ENCODE assay signal across 1 cellular context in the genomic region with DNA sequence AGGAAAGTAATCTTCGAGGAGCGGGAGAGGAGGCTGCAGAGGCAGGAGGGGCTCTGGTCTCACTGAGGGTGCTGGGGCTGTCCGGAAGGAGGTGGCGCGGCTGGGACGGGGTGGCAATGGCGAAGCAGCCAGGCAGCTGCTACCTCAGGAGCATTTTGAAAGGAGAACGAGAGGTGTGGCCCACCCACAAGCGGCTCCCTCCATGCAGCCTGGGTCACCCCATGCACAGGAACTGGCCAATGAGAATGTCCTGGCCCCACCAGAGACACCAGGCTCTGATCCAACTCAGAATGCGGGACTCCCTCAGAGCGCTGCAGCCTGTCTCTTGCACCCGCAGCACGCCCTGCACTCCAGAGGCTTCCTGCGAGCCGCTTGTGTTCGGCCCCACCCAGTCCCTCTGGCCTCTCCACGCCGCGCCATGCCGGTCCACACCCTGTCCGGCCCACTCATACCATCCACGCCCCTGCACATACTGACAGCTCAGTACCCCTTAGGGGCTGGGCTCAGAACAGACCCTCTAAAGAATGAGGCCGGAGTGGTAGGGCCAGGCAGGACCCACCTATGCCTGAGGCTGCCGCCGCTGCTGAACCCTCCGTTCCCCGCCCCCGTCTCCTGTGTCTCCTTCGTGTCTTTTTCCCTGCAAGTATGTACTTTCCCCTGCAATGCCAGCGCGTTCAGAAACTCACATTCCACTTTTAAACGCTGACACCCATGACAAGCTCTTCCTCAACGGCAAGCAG.
TF ChIP-seq lines count a peak whose summit lies in the region.

No MANE protein-coding gene starts in this region.

TF ChIP-seq in HepG2, 621 proteins besides CTCF, POLR2A, EP300 and RAD21 (continued from another document and continues in another):
- TF ChIP-seq KLF15 (CRISPR knock-in tag; IDR thresholded peaks at IDR 0.05; ENCODE audit: borderline replicate concordance): no peak
- TF ChIP-seq ZBTB42 (CRISPR knock-in tag; IDR thresholded peaks at IDR 0.05): peak; percentile 21; the same call in 1 of the 2 replicates
- TF ChIP-seq, protein P1, sequence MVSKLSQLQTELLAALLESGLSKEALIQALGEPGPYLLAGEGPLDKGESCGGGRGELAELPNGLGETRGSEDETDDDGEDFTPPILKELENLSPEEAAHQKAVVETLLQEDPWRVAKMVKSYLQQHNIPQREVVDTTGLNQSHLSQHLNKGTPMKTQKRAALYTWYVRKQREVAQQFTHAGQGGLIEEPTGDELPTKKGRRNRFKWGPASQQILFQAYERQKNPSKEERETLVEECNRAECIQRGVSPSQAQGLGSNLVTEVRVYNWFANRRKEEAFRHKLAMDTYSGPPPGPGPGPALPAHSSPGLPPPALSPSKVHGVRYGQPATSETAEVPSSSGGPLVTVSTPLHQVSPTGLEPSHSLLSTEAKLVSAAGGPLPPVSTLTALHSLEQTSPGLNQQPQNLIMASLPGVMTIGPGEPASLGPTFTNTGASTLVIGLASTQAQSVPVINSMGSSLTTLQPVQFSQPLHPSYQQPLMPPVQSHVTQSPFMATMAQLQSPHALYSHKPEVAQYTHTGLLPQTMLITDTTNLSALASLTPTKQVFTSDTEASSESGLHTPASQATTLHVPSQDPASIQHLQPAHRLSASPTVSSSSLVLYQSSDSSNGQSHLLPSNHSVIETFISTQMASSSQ (IDR thresholded peaks at IDR 0.05; ENCODE audit: low read depth): no peak
- TF ChIP-seq, protein P1 (CRISPR knock-in tag; IDR thresholded peaks at IDR 0.05; ENCODE audit: borderline replicate concordance): 0 out of 2 replicates have a peak, but pooled peaks have one; percentile 6
- TF ChIP-seq NCOA1 (CRISPR knock-in tag; IDR thresholded peaks at IDR 0.05): peak; percentile 24; the same call in 1 of the 2 replicates
- TF ChIP-seq ZNF30 (CRISPR knock-in tag; IDR thresholded peaks at IDR 0.05): no peak
- TF ChIP-seq ZFP90 (CRISPR knock-in tag; IDR thresholded peaks at IDR 0.05; ENCODE audit: borderline replicate concordance): no peak
- no peak for TF ChIP-seq KLF9 (CRISPR knock-in tag; IDR thresholded peaks at IDR 0.05; ENCODE audit: low read depth)
- TF ChIP-seq ZNF350 (CRISPR knock-in tag; IDR thresholded peaks at IDR 0.05; ENCODE audit: borderline replicate concordance, low read depth): peak; percentile 16; the same call in 1 of the 2 replicates
- no peak for TF ChIP-seq FOXP1 (IDR thresholded peaks at IDR 0.05)
- no peak for TF ChIP-seq FOXP1 (CRISPR knock-in tag; IDR thresholded peaks at IDR 0.05)
- TF ChIP-seq ZNF709 (CRISPR knock-in tag; IDR thresholded peaks at IDR 0.05): no peak; the same call in 1 of the 2 replicates
- TF ChIP-seq U2AF1 (optimal IDR thresholded peaks at IDR 0.05; ENCODE audit: low read depth, low read length): no peak
- TF ChIP-seq, protein P2, sequence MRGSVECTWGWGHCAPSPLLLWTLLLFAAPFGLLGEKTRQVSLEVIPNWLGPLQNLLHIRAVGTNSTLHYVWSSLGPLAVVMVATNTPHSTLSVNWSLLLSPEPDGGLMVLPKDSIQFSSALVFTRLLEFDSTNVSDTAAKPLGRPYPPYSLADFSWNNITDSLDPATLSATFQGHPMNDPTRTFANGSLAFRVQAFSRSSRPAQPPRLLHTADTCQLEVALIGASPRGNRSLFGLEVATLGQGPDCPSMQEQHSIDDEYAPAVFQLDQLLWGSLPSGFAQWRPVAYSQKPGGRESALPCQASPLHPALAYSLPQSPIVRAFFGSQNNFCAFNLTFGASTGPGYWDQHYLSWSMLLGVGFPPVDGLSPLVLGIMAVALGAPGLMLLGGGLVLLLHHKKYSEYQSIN (CRISPR knock-in tag; IDR thresholded peaks at IDR 0.05; ENCODE audit: borderline replicate concordance): no peak
- no peak for TF ChIP-seq ZNF329 (CRISPR knock-in tag; IDR thresholded peaks at IDR 0.05; ENCODE audit: low read depth)
- peak; percentile 81; the same call in 1 of the 2 replicates for TF ChIP-seq IRF9 (CRISPR knock-in tag; IDR thresholded peaks at IDR 0.05; ENCODE audit: borderline replicate concordance)
- peak; percentile 26; the same call in 1 of the 2 replicates for TF ChIP-seq FOXP4 (CRISPR knock-in tag; IDR thresholded peaks at IDR 0.05)
- no peak for TF ChIP-seq KDM5A (IDR thresholded peaks at IDR 0.05; ENCODE audit: borderline replicate concordance, low read length)
- TF ChIP-seq TAF1 (CRISPR knock-in tag; IDR thresholded peaks at IDR 0.05): no peak; the same call in 1 of the 2 replicates
- TF ChIP-seq, protein P3, sequence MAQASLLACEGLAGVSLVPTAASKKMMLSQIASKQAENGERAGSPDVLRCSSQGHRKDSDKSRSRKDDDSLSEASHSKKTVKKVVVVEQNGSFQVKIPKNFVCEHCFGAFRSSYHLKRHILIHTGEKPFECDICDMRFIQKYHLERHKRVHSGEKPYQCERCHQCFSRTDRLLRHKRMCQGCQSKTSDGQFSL (CRISPR knock-in tag; IDR thresholded peaks at IDR 0.05): no peak
- no peak for TF ChIP-seq ZNF232 (CRISPR knock-in tag; IDR thresholded peaks at IDR 0.05; ENCODE audit: borderline replicate concordance)
- no peak for TF ChIP-seq MEIS1 (CRISPR knock-in tag; IDR thresholded peaks at IDR 0.05; ENCODE audit: borderline replicate concordance)
- TF ChIP-seq ZNF652 (CRISPR knock-in tag; IDR thresholded peaks at IDR 0.05; ENCODE audit: borderline replicate concordance, low read depth): no peak
- no peak for TF ChIP-seq NFKBIZ (CRISPR knock-in tag; IDR thresholded peaks at IDR 0.05)
- 0 out of 2 replicates have a peak, but pooled peaks have one; percentile 43 for TF ChIP-seq ZNF569 (CRISPR knock-in tag; IDR thresholded peaks at IDR 0.05; ENCODE audit: borderline replicate concordance)
- peak; percentile 72 for TF ChIP-seq SAFB2 (CRISPR knock-in tag; IDR thresholded peaks at IDR 0.05; ENCODE audit: borderline replicate concordance, low read depth)
- no peak for TF ChIP-seq SATB2 (CRISPR knock-in tag; IDR thresholded peaks at IDR 0.05)
- TF ChIP-seq CBX2 (IDR thresholded peaks at IDR 0.05; ENCODE audit: low read depth, low read length): no peak
- 0 out of 2 replicates have a peak, but pooled peaks have one; percentile 6 for TF ChIP-seq CBX2 (CRISPR knock-in tag; IDR thresholded peaks at IDR 0.05; ENCODE audit: low read depth)
- TF ChIP-seq NONO (IDR thresholded peaks at IDR 0.05): no peak
- TF ChIP-seq NONO (CRISPR knock-in tag; conservative IDR thresholded peaks at IDR 0.05): peak; percentile 90
- TF ChIP-seq, protein P4, sequence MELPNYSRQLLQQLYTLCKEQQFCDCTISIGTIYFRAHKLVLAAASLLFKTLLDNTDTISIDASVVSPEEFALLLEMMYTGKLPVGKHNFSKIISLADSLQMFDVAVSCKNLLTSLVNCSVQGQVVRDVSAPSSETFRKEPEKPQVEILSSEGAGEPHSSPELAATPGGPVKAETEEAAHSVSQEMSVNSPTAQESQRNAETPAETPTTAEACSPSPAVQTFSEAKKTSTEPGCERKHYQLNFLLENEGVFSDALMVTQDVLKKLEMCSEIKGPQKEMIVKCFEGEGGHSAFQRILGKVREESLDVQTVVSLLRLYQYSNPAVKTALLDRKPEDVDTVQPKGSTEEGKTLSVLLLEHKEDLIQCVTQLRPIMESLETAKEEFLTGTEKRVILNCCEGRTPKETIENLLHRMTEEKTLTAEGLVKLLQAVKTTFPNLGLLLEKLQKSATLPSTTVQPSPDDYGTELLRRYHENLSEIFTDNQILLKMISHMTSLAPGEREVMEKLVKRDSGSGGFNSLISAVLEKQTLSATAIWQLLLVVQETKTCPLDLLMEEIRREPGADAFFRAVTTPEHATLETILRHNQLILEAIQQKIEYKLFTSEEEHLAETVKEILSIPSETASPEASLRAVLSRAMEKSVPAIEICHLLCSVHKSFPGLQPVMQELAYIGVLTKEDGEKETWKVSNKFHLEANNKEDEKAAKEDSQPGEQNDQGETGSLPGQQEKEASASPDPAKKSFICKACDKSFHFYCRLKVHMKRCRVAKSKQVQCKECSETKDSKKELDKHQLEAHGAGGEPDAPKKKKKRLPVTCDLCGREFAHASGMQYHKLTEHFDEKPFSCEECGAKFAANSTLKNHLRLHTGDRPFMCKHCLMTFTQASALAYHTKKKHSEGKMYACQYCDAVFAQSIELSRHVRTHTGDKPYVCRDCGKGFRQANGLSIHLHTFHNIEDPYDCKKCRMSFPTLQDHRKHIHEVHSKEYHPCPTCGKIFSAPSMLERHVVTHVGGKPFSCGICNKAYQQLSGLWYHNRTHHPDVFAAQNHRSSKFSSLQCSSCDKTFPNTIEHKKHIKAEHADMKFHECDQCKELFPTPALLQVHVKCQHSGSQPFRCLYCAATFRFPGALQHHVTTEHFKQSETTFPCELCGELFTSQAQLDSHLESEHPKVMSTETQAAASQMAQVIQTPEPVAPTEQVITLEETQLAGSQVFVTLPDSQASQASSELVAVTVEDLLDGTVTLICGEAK (IDR thresholded peaks at IDR 0.05): no peak
- TF ChIP-seq, protein P4 (CRISPR knock-in tag; IDR thresholded peaks at IDR 0.05): peak; percentile 24; the same call in 1 of the 2 replicates
- TF ChIP-seq MTF2 (CRISPR knock-in tag; IDR thresholded peaks at IDR 0.05; ENCODE audit: borderline replicate concordance): no peak
- peak; percentile 2; the same call in 1 of the 2 replicates for TF ChIP-seq ZMYM3 (CRISPR knock-in tag; IDR thresholded peaks at IDR 0.05)
- peak; percentile 6; the same call in 1 of the 2 replicates for TF ChIP-seq ERF (CRISPR knock-in tag; IDR thresholded peaks at IDR 0.05)
- no peak for TF ChIP-seq ZNF567 (CRISPR knock-in tag; IDR thresholded peaks at IDR 0.05; ENCODE audit: borderline replicate concordance)
- TF ChIP-seq KDM5B (CRISPR knock-in tag; IDR thresholded peaks at IDR 0.05; ENCODE audit: borderline replicate concordance): peak; percentile 62
- TF ChIP-seq IRF1 (CRISPR knock-in tag; IDR thresholded peaks at IDR 0.05; ENCODE audit: low read depth): no peak
- no peak for TF ChIP-seq SETDB1 (CRISPR knock-in tag; IDR thresholded peaks at IDR 0.05; ENCODE audit: borderline replicate concordance)
- no peak for TF ChIP-seq CCAR2 (optimal IDR thresholded peaks at IDR 0.05; ENCODE audit: low read depth, low read length)
